ENCODE assay signal across 8 cellular contexts in the genomic region with DNA sequence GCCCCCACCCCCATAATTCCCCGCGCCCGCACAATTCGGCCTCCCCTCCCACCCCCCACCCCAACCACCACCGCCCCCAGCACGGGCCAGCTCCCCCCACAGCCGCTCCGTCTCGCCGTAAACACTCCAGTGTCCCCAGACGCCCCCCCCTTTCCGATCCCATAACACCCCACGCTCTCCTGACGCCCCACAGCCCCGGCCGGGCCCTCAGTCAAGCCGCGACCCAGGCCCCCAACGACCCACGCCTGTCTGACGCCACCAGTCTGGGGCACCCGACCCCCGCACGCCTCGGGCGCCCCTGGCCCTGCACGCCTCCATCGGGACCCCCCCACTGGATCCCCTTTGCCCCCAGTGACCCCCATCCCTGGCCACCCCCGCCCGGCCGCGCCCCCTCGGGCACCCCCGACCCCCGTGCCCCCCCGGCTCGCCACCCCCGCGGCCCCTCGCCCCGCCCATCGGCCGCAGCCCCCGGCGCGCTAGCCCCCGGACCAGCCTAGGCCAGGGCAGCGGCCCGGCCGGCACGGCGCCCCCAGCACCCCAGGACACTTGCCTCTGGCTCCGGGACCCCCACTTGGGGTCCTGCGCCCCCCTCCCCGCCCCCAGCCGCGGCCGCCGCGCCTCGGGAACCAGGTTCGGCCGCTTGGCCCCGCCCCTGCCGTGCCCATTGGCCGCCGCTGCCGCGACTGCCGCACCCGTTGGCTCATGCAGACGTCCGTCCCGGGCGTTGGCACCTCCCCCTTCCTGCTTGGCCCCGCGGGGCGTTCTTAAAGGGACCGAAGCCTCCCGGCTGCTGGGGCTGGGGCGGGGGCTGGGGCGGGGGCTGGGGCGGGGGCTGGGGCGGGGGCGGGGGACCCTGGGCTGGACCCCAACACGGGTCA. TPM values are rescaled to one million over a fixed set of nuclear protein-coding genes. Genes with fewer than 3 reads are reported as not detected.
DNase-seq lines count a peak whose midpoint lies in the region; ATAC-seq and TF ChIP-seq lines count a peak whose summit lies in the region.

Gene FKBP8 (minus strand): TSS at position 638 of the 878 bp plus-strand sequence. CDS start 1,603 bp downstream, outside the sequence.

- peak within 1 kb of the TSS; percentile 82 for H3K4me2 ChIP-seq in SU-DHL-6 (ENCODE audit: low read depth, low read length, poor library complexity, severe bottlenecking)

- peak; percentile 92 for ATAC-seq in HG02588 (IDR thresholded peaks at IDR 0.05; ENCODE audit: unreplicated experiment)

- H3K79me2 ChIP-seq in SU-DHL-6 (ENCODE audit: insufficient read depth, low read length) = peaks cover 9% of the 10 kb centered on the region; the same call in 1 of the 2 replicates

- H3K9me3 ChIP-seq in SU-DHL-6 (ENCODE audit: insufficient read depth, low read length) (no peaks in the 10 kb centered on the region), testis (no peaks in the 10 kb centered on the region)

- H3K36me3 ChIP-seq in SU-DHL-6 (ENCODE audit: low read length) = no peaks in the 10 kb centered on the region; the same call in 1 of the 2 replicates
- H3K36me3 ChIP-seq in testis (ENCODE audit: low read depth, missing control alignments) = no peaks in the 10 kb centered on the region

- no peak for TF ChIP-seq POLR2A in testis (IDR thresholded peaks at IDR 0.05)

- peak within 1 kb of the TSS; percentile 93 for H3K4me3 Mint-ChIP-seq in activated naive CD8-positive, alpha-beta T cell treated with anti-CD3 and anti-CD28 coated beads for 36 hours
- H3K4me3 Mint-ChIP-seq in glutamatergic neuron (ENCODE audit: unreplicated experiment) (peak within 1 kb of the TSS; percentile 90), osteocyte (ENCODE audit: unreplicated experiment) (peak within 1 kb of the TSS; percentile 86)

- peaks cover 10% of the 10 kb centered on the region; the same call in 1 of the 2 replicates for H3F3A ChIP-seq in SU-DHL-6 (ENCODE audit: insufficient read depth)

- intact Hi-C loops in testis (cut with DNase I; ENCODE audit: low total_unique reads) = no loop called here

- peaks cover 7% of the 10 kb centered on the region for H3K36me3 Mint-ChIP-seq in activated naive CD8-positive, alpha-beta T cell treated with anti-CD3 and anti-CD28 coated beads for 36 hours
- H3K36me3 Mint-ChIP-seq in glutamatergic neuron (ENCODE audit: unreplicated experiment) (no peaks in the 10 kb centered on the region), osteocyte (ENCODE audit: unreplicated experiment) (peaks cover 6% of the 10 kb centered on the region)

- H3K27ac ChIP-seq in SU-DHL-6 (ENCODE audit: low read depth, low read length) (peak within 1 kb of the TSS; percentile 55), testis (peak within 1 kb of the TSS; percentile 91 to 92)

- H3K27me3 ChIP-seq in SU-DHL-6 (ENCODE audit: low read length) = no peaks in the 10 kb centered on the region
- H3K27me3 ChIP-seq in testis = no peaks in the 10 kb centered on the region

- 1 to 3% methylated on average over 18 to 39 of the region's 86 CpGs for WGBS in testis, 2 donors

- H3K9me2 ChIP-seq in SU-DHL-6 (replicated peaks; ENCODE audit: insufficient read depth, low read length) = no peaks in the 10 kb centered on the region

- TF ChIP-seq CTCF in SU-DHL-6 (IDR thresholded peaks at IDR 0.05; ENCODE audit: insufficient read depth, low read length, poor library complexity, severe bottlenecking) = no peak
- TF ChIP-seq CTCF in glutamatergic neuron (IDR thresholded peaks at IDR 0.05; ENCODE audit: partially characterized antibody, unreplicated experiment) = no peak
- TF ChIP-seq CTCF in osteocyte (IDR thresholded peaks at IDR 0.05) = no peak
- no peak for TF ChIP-seq CTCF in testis (IDR thresholded peaks at IDR 0.05)

- H3K4me1 ChIP-seq in testis = peaks cover 13% of the 10 kb centered on the region

- H3K9ac ChIP-seq in SU-DHL-6 (ENCODE audit: low read length) = peak within 1 kb of the TSS; percentile 61

- no peaks in the 10 kb centered on the region for H3K9me3 Mint-ChIP-seq in activated naive CD8-positive, alpha-beta T cell treated with anti-CD3 and anti-CD28 coated beads for 36 hours
- H3K9me3 Mint-ChIP-seq in glutamatergic neuron (ENCODE audit: unreplicated experiment) (peaks cover 2% of the 10 kb centered on the region), osteocyte (ENCODE audit: unreplicated experiment) (no peaks in the 10 kb centered on the region)

- H3K4me3 ChIP-seq in SU-DHL-6 (ENCODE audit: insufficient read depth, low read length, poor library complexity, severe bottlenecking) = peak within 1 kb of the TSS; percentile 83
- H3K4me3 ChIP-seq in testis = peak within 1 kb of the TSS; percentile 78 to 79

- peaks cover 12% of the 10 kb centered on the region for H3K4me1 Mint-ChIP-seq in activated naive CD8-positive, alpha-beta T cell treated with anti-CD3 and anti-CD28 coated beads for 36 hours
- H3K4me1 Mint-ChIP-seq in glutamatergic neuron (ENCODE audit: low read depth, unreplicated experiment) = no peaks in the 10 kb centered on the region
- peaks cover 16% of the 10 kb centered on the region for H3K4me1 Mint-ChIP-seq in osteocyte (ENCODE audit: unreplicated experiment)

- peak within 1 kb of the TSS; percentile 70 for H2AFZ ChIP-seq in SU-DHL-6 (ENCODE audit: low read depth, low read length, severe bottlenecking)

- DNase-seq in GM03348 (ENCODE audit: low spot score) (peak; percentile 99), NCI-H1092 treated with DMSO at 0.1 percent for 48 hours (lab: John Stamatoyannopoulos, UW) (peak; percentile 85), glutamatergic neuron (peak; percentile 95), osteocyte (ENCODE audit: extremely low spot score, unreplicated experiment) (peak; percentile 97), testis (peak; percentile 96)
- DNase-seq in activated naive CD8-positive, alpha-beta T cell treated with anti-CD3 and anti-CD28 coated beads for 36 hours = peak; percentile 96

- H4K20me1 ChIP-seq in SU-DHL-6 (ENCODE audit: low read depth, low read length) = no peaks in the 10 kb centered on the region

- H3K27ac Mint-ChIP-seq in activated naive CD8-positive, alpha-beta T cell treated with anti-CD3 and anti-CD28 coated beads for 36 hours = peak within 1 kb of the TSS; percentile 94
- H3K27ac Mint-ChIP-seq in glutamatergic neuron (ENCODE audit: unreplicated experiment) = peak within 1 kb of the TSS; percentile 85
- H3K27ac Mint-ChIP-seq in osteocyte (ENCODE audit: unreplicated experiment) = peak within 1 kb of the TSS; percentile 85

- H3K27me3 Mint-ChIP-seq in activated naive CD8-positive, alpha-beta T cell treated with anti-CD3 and anti-CD28 coated beads for 36 hours = no peaks in the 10 kb centered on the region
- H3K27me3 Mint-ChIP-seq in glutamatergic neuron (ENCODE audit: unreplicated experiment) (peaks cover 2% of the 10 kb centered on the region), osteocyte (ENCODE audit: unreplicated experiment) (no peaks in the 10 kb centered on the region)

RNA-seq across cellular contexts. Expression of gene FKBP8, which starts in this region (rescaled TPM):
- total RNA-seq in activated naive CD8-positive, alpha-beta T cell treated with anti-CD3 and anti-CD28 coated beads for 36 hours = 100 to 1,000 TPM; 168 to 170 TPM
- total RNA-seq in glutamatergic neuron (ENCODE audit: unreplicated experiment) = 203 TPM
- 242 and 253 TPM in 2 replicates for total RNA-seq in osteocyte
- total RNA-seq in testis = 100 to 1,000 TPM; 587 to 614 TPM
- polyA plus RNA-seq in testis (ENCODE audit: insufficient read depth, low read depth, low replicate concordance) = 571 TPM

Comparison
In these comparisons a context has a peak if more than half of its experiments do, and no peak if none do; other contexts are left out.
1. Peak in every context shown above with its lines: DNase-seq, ATAC-seq, H3K4me3 ChIP-seq and H3K27ac ChIP-seq.